ENCODE assay signal across 10 cellular contexts in genomic region chr10:510415-510881, GRCh38.
A peak's percentile ranks its signal among the peaks of the same experiment; 100 is the strongest.
DNase-seq lines count a peak whose midpoint lies in the region; ATAC-seq and TF ChIP-seq lines count a peak whose summit lies in the region.
"Had no signal": no experiment of that assay in that cellular context is flagged by ENCODE, and none has a peak within 500 bp of the region (broad histone marks: within the 10 kb centered on the region; RNA-seq: fewer than 3 reads in every experiment).

No MANE protein-coding gene starts in this region.

- H3K9me3 ChIP-seq in neuronal stem cell (replicated peaks in 1 of 2; ENCODE audit: control insufficient read depth in 2 of 2, insufficient read depth in 1 of 2, low read depth in 1 of 2, low read length in 2 of 2) (no peaks in the 10 kb centered on the region), aorta (ENCODE audit: control insufficient read depth, low read length) (no peaks in the 10 kb centered on the region)

- H2BK120ac ChIP-seq in neuronal stem cell (ENCODE audit: low read depth, low read length) = no peak overlapping the region

- no peak for TF ChIP-seq CTCF in fibroblast of the aortic adventitia (IDR thresholded peaks at IDR 0.05; ENCODE audit: insufficient read depth, low read length)

- H4K8ac ChIP-seq in neuronal stem cell (ENCODE audit: low read depth, low read length) = no peak overlapping the region

- no peak overlapping the region for H2BK12ac ChIP-seq in neuronal stem cell (ENCODE audit: low read length)

- peaks cover 13% of the 10 kb centered on the region for H3K79me1 ChIP-seq in neuronal stem cell (ENCODE audit: low read depth, low read length)

- intact Hi-C loops in aorta (cut with DNase I) = loop anchor here (2.0 to 10.0 kb wide), 5 partner anchors 172 to 304 kb away; no protein-coding TSS in a partner anchor

- no CpG with 5 or more reads among the region's 17 CpGs for WGBS in neuronal stem cell (ENCODE audit: extremely low coverage in 2 of 2, insufficient read length in 2 of 2, insufficient replicate concordance in 1 of 2), 2 donors
- 5 to 11% methylated on average over 17 of the region's 17 CpGs for WGBS in aorta, 2 donors

- no peak overlapping the region for H3K4me2 ChIP-seq in neuronal stem cell (ENCODE audit: insufficient read depth, low read length, poor library complexity, severe bottlenecking)

- peak; percentile 44 for DNase-seq in activated effector memory CD4-positive, alpha-beta T cell treated with anti-CD3 and anti-CD28 coated beads, Interleukin-2, amount 50 U/mL, for 16 hours
- DNase-seq in activated effector memory CD4-positive, alpha-beta T cell treated with Interleukin-2 at 50 U/mL for 16 hours = no peak
- peak; percentile 60 for DNase-seq in fibroblast of the aortic adventitia (ENCODE audit: low read depth)
- no peak for DNase-seq in neuronal stem cell (ENCODE audit: low spot score)
- peak in 1 of 2 donors; percentile 75 for DNase-seq in aorta

- no peak overlapping the region for H3K4ac ChIP-seq in neuronal stem cell (ENCODE audit: low read length)

- no peak overlapping the region for H2AK5ac ChIP-seq in neuronal stem cell (ENCODE audit: low read depth, low read length)

- H3K27me3 ChIP-seq in neuronal stem cell (ENCODE audit: control insufficient read depth in 3 of 3, insufficient read depth in 3 of 3, low read depth in 1 of 3, low read length in 3 of 3) = no peaks in the 10 kb centered on the region
- H3K27me3 ChIP-seq in aorta (ENCODE audit: control insufficient read depth in 1 of 2, insufficient read depth in 2 of 2, low read length in 1 of 2) = no peaks in the 10 kb centered on the region

- peak overlapping the region; percentile 23 for H2AFZ ChIP-seq in neuronal stem cell (ENCODE audit: low read length)

- H3K27ac ChIP-seq in neuronal stem cell (replicated peaks; ENCODE audit: low read length) (no peak overlapping the region), aorta (ENCODE audit: low read depth in 1 of 2, low read length in 2 of 2) (peak overlapping the region in 1 of 2 donors; percentile 11)
- H3K27ac ChIP-seq: WERI-Rb-1 had no signal

- H3K36me3 ChIP-seq in neuronal stem cell (replicated peaks in 1 of 2; ENCODE audit: control insufficient read depth in 2 of 2, insufficient read depth in 2 of 2, low read length in 2 of 2) = peaks cover 7 to 22% of the 10 kb centered on the region in 2 donors
- no peaks in the 10 kb centered on the region for H3K36me3 ChIP-seq in aorta (ENCODE audit: control insufficient read depth in 1 of 2, insufficient read depth in 2 of 2, low read length in 1 of 2)
- H3K36me3 ChIP-seq: WERI-Rb-1 had no signal

- ATAC-seq in aorta (ENCODE audit: low FRiP score) = peak; percentile 35
- ATAC-seq in GM21825 (IDR thresholded peaks at IDR 0.05; ENCODE audit: unreplicated experiment) = no peak
- ATAC-seq in HG03039 (IDR thresholded peaks at IDR 0.05; ENCODE audit: unreplicated experiment) = no peak
- ATAC-seq in HG02642 (IDR thresholded peaks at IDR 0.05; ENCODE audit: poor library complexity, unreplicated experiment) = no peak

- H3K9ac ChIP-seq in neuronal stem cell (ENCODE audit: low read depth, low read length, poor library complexity) = peak overlapping the region; percentile 56

- peak overlapping the region; percentile 32 for H3K23ac ChIP-seq in neuronal stem cell (ENCODE audit: low read depth, low read length, poor library complexity)

- H2BK15ac ChIP-seq in neuronal stem cell (ENCODE audit: low read length) = no peak overlapping the region

- H2BK5ac ChIP-seq in neuronal stem cell (ENCODE audit: low read length) = no peak overlapping the region

- H3K4me3 ChIP-seq in fibroblast of the aortic adventitia (ENCODE audit: low read depth, low read length) (no peak overlapping the region), neuronal stem cell (ENCODE audit: low read length in 2 of 2) (no peak overlapping the region), aorta (ENCODE audit: low read length in 2 of 2) (no peak overlapping the region)
- H3K4me3 ChIP-seq: lung had no signal

- peaks cover 9 to 14% of the 10 kb centered on the region in 2 donors for H3K4me1 ChIP-seq in neuronal stem cell (ENCODE audit: control insufficient read depth in 2 of 2, insufficient read depth in 1 of 2, low read depth in 1 of 2, low read length in 2 of 2)
- H3K4me1 ChIP-seq in aorta (ENCODE audit: control insufficient read depth in 1 of 2, insufficient read depth in 2 of 2, low read length in 2 of 2) = no peaks in the 10 kb centered on the region

- no peak overlapping the region for H3K18ac ChIP-seq in neuronal stem cell (ENCODE audit: low read length)

- no peak overlapping the region for H3K14ac ChIP-seq in neuronal stem cell (ENCODE audit: low read length)

- H4K91ac ChIP-seq in neuronal stem cell (ENCODE audit: low read depth, low read length, poor library complexity) = no peak overlapping the region

Comparison
In these comparisons a context has a peak if more than half of its experiments do, and no peak if none do; other contexts are left out.
1. DNase-seq: peak in activated effector memory CD4-positive, alpha-beta T cell treated with anti-CD3 and anti-CD28 coated beads, Interleukin-2, amount 50 U/mL, for 16 hours (single experiment) and fibroblast of the aortic adventitia (single experiment); none in activated effector memory CD4-positive, alpha-beta T cell treated with Interleukin-2 at 50 U/mL for 16 hours (single experiment) and neuronal stem cell (single experiment).